ENCODE assay signal across 23 cellular contexts in genomic region chr12:1688086-1688710, GRCh38. TPM values are rescaled to one million over a fixed set of nuclear protein-coding genes. Genes with fewer than 3 reads are reported as not detected.
DNase-seq lines count a peak whose midpoint lies in the region; ATAC-seq, FAIRE-seq and TF ChIP-seq lines count a peak whose summit lies in the region.
"Had no signal": no experiment of that assay in that cellular context is flagged by ENCODE, and none has a peak within 500 bp of the region (broad histone marks: within the 10 kb centered on the region; RNA-seq: fewer than 3 reads in every experiment).

No MANE protein-coding gene starts in this region.

- peak; percentile 52 for DNase-seq in DMS53 (lab: John Stamatoyannopoulos, UW)
- no peak for DNase-seq in DMS53 treated with DMSO at 0.1 percent for 48 hours (lab: John Stamatoyannopoulos, UW; ENCODE audit: unreplicated experiment)
- DNase-seq in GM12891 (ENCODE audit: insufficient read length, low spot score) = no peak
- no peak for DNase-seq in activated T-helper 1 cell treated with anti-CD3 and anti-CD28 coated beads, Interleukin-12 subunit alpha, Interleukin-12 subunit beta, Interleukin-2, Interleukin-4 antibody, amounts not matched to agents 30 ng/mL and 10 ng/mL and 1 ng/mL, durations not matched to agents 14 hours and 24 hours and 36 hours (ENCODE audit: low spot score)
- DNase-seq in naive thymus-derived CD4-positive, alpha-beta T cell = no peak
- DNase-seq in NOMO-1 treated with dmso at 0.1 percent for 144 hours (lab: John Stamatoyannopoulos, UW; ENCODE audit: unreplicated experiment) = no peak
- DNase-seq in right lobe of liver = no peak
- DNase-seq in NCI-H1694 (lab: John Stamatoyannopoulos, UW) = no peak
- DNase-seq: activated B cell treated with CpG ODN at 0.5 μM for 24 hours; activated CD8-positive, alpha-beta memory T cell treated with anti-CD3 and anti-CD28 coated beads, Interleukin-2, amount 50 U/mL, for 48 hours; activated naive CD4-positive, alpha-beta T cell treated with Interleukin-2 at 50 U/mL for 16 hours; amniotic stem cell; colonic mucosa; DMS79 treated with DMSO at 0.1 percent for 48 hours; effector memory CD8-positive, alpha-beta T cell; H9; NCI-H1417 treated with DMSO at 0.1 percent for 48 hours; Right ventricle myocardium superior had no signal

- POLR2A ChIA-PET in naive thymus-derived CD4-positive, alpha-beta T cell (lab: Charles Lee) = interaction anchor here (1.1 to 3.3 kb wide), 4 partner anchors 11 to 26 kb away, joined by 3 to 16 read pairs (median 4); no protein-coding TSS in a partner anchor

- peaks cover 13% of the 10 kb centered on the region for H3K36me3 Mint-ChIP-seq in activated T-helper 1 cell treated with anti-CD3 and anti-CD28 coated beads, Interleukin-12 subunit alpha, Interleukin-12 subunit beta, Interleukin-2, Interleukin-4 antibody, amounts not matched to agents 30 ng/mL and 10 ng/mL and 1 ng/mL, durations not matched to agents 14 hours and 24 hours and 36 hours (ENCODE audit: low read depth)
- peaks cover 0 to 3% (median 0%) of the 10 kb centered on the region in 5 donors for H3K36me3 Mint-ChIP-seq in naive thymus-derived CD4-positive, alpha-beta T cell

- ATAC-seq in naive thymus-derived CD4-positive, alpha-beta T cell = no peak
- ATAC-seq in right lobe of liver = no peak
- ATAC-seq: effector memory CD8-positive, alpha-beta T cell; GM12878 had no signal

- WGBS in right lobe of liver (ENCODE audit: insufficient coverage, low coverage, low lambda C conversion rate, missing lambda C conversion rate) = 88% methylated on average over 3 of the region's 5 CpGs

- H3K27ac Mint-ChIP-seq in activated T-helper 1 cell treated with anti-CD3 and anti-CD28 coated beads, Interleukin-12 subunit alpha, Interleukin-12 subunit beta, Interleukin-2, Interleukin-4 antibody, amounts not matched to agents 30 ng/mL and 10 ng/mL and 1 ng/mL, durations not matched to agents 14 hours and 24 hours and 36 hours = peak overlapping the region; percentile 31
- H3K27ac Mint-ChIP-seq in naive thymus-derived CD4-positive, alpha-beta T cell = peak overlapping the region in 6 of 9 donors; percentile 17 to 80 (median 56)
- H3K27ac Mint-ChIP-seq: activated B cell treated with CpG ODN at 0.5 μM for 24 hours; effector memory CD8-positive, alpha-beta T cell; H9; neural progenitor cell had no signal

- H3K27me3 ChIP-seq in naive thymus-derived CD4-positive, alpha-beta T cell (ENCODE audit: control insufficient read depth in 2 of 2, insufficient read depth in 2 of 2, low read length in 2 of 2) = no peaks in the 10 kb centered on the region
- no peaks in the 10 kb centered on the region for H3K27me3 ChIP-seq in right lobe of liver
- H3K27me3 ChIP-seq: colonic mucosa, neural progenitor cell had no signal

- FAIRE-seq in GM12891 (lab: Jason Lieb, UNC) = peak; percentile 50
- FAIRE-seq: GM12878, islet of Langerhans had no signal

- H3K27me3 Mint-ChIP-seq in activated T-helper 1 cell treated with anti-CD3 and anti-CD28 coated beads, Interleukin-12 subunit alpha, Interleukin-12 subunit beta, Interleukin-2, Interleukin-4 antibody, amounts not matched to agents 30 ng/mL and 10 ng/mL and 1 ng/mL, durations not matched to agents 14 hours and 24 hours and 36 hours (ENCODE audit: insufficient read depth) = peaks cover 11% of the 10 kb centered on the region
- peaks cover 0 to 27% (median 0%) of the 10 kb centered on the region in 5 donors for H3K27me3 Mint-ChIP-seq in naive thymus-derived CD4-positive, alpha-beta T cell
- H3K27me3 Mint-ChIP-seq: effector memory CD8-positive, alpha-beta T cell had no signal

- no peak overlapping the region for H3K4me3 ChIP-seq in naive thymus-derived CD4-positive, alpha-beta T cell (ENCODE audit: low read length)
- no peak overlapping the region for H3K4me3 ChIP-seq in right lobe of liver
- H3K4me3 ChIP-seq: colonic mucosa, GM12878, neural progenitor cell had no signal

- CTCF ChIA-PET in naive thymus-derived CD4-positive, alpha-beta T cell (lab: Charles Lee) = interaction anchor here (0.7 to 1.5 kb wide), 5 partner anchors 19 to 103 kb away, joined by 3 to 4 read pairs (median 3); no protein-coding TSS in a partner anchor

- no peak for TF ChIP-seq POLR2A in GM12891 (IDR thresholded peaks at IDR 0.05; ENCODE audit: low read depth, low read length)
- TF ChIP-seq POLR2A in right lobe of liver (IDR thresholded peaks at IDR 0.05) = no peak

- H3K9me3 ChIP-seq in naive thymus-derived CD4-positive, alpha-beta T cell (ENCODE audit: control insufficient read depth in 2 of 3, low read length in 3 of 3) = no peaks in the 10 kb centered on the region
- no peaks in the 10 kb centered on the region for H3K9me3 ChIP-seq in right lobe of liver
- H3K9me3 ChIP-seq: colonic mucosa had no signal

- no peaks in the 10 kb centered on the region for H3K9me3 Mint-ChIP-seq in activated T-helper 1 cell treated with anti-CD3 and anti-CD28 coated beads, Interleukin-12 subunit alpha, Interleukin-12 subunit beta, Interleukin-2, Interleukin-4 antibody, amounts not matched to agents 30 ng/mL and 10 ng/mL and 1 ng/mL, durations not matched to agents 14 hours and 24 hours and 36 hours
- H3K9me3 Mint-ChIP-seq in naive thymus-derived CD4-positive, alpha-beta T cell = no peaks in the 10 kb centered on the region
- H3K9me3 Mint-ChIP-seq: activated B cell treated with CpG ODN at 0.5 μM for 24 hours; effector memory CD8-positive, alpha-beta T cell; H9; neural progenitor cell had no signal

- H3K4me1 Mint-ChIP-seq in activated T-helper 1 cell treated with anti-CD3 and anti-CD28 coated beads, Interleukin-12 subunit alpha, Interleukin-12 subunit beta, Interleukin-2, Interleukin-4 antibody, amounts not matched to agents 30 ng/mL and 10 ng/mL and 1 ng/mL, durations not matched to agents 14 hours and 24 hours and 36 hours (ENCODE audit: low read depth) = peaks cover 37% of the 10 kb centered on the region
- H3K4me1 Mint-ChIP-seq in naive thymus-derived CD4-positive, alpha-beta T cell = peaks cover 17 to 42% (median 37%) of the 10 kb centered on the region in 7 donors

- H3K27ac ChIP-seq in naive thymus-derived CD4-positive, alpha-beta T cell (ENCODE audit: low read depth, low read length) = no peak overlapping the region
- H3K27ac ChIP-seq in right lobe of liver = no peak overlapping the region
- H3K27ac ChIP-seq: 22Rv1, colonic mucosa, HL-60, neural progenitor cell had no signal

- H3K36me3 ChIP-seq in naive thymus-derived CD4-positive, alpha-beta T cell (ENCODE audit: control insufficient read depth in 2 of 3, insufficient read depth in 3 of 3, low read length in 3 of 3) = peaks cover 0 to 5% (median 0%) of the 10 kb centered on the region in 3 experiments
- no peaks in the 10 kb centered on the region for H3K36me3 ChIP-seq in right lobe of liver
- H3K36me3 ChIP-seq: colonic mucosa, neural progenitor cell had no signal

- peaks cover 7 to 9% of the 10 kb centered on the region in 2 donors for H3K4me1 ChIP-seq in naive thymus-derived CD4-positive, alpha-beta T cell (ENCODE audit: control insufficient read depth in 2 of 2, insufficient read depth in 2 of 2, low read length in 2 of 2)
- peaks cover 0 to 19% (median 3%) of the 10 kb centered on the region in 4 donors for H3K4me1 ChIP-seq in right lobe of liver
- H3K4me1 ChIP-seq: colonic mucosa had no signal

- no peak overlapping the region for H3K4me3 Mint-ChIP-seq in activated T-helper 1 cell treated with anti-CD3 and anti-CD28 coated beads, Interleukin-12 subunit alpha, Interleukin-12 subunit beta, Interleukin-2, Interleukin-4 antibody, amounts not matched to agents 30 ng/mL and 10 ng/mL and 1 ng/mL, durations not matched to agents 14 hours and 24 hours and 36 hours
- H3K4me3 Mint-ChIP-seq in naive thymus-derived CD4-positive, alpha-beta T cell = peak overlapping the region in 5 of 10 donors; percentile 7 to 71 (median 37)
- H3K4me3 Mint-ChIP-seq: activated B cell treated with CpG ODN at 0.5 μM for 24 hours; effector memory CD8-positive, alpha-beta T cell had no signal

- no peak for TF ChIP-seq CTCF in right lobe of liver (IDR thresholded peaks at IDR 0.05)

- intact Hi-C loops in activated T-helper 1 cell treated with anti-CD3 and anti-CD28 coated beads, Interleukin-12 subunit alpha, Interleukin-12 subunit beta, Interleukin-2, Interleukin-4 antibody, amounts not matched to agents 30 ng/mL and 10 ng/mL and 1 ng/mL, durations not matched to agents 14 hours and 24 hours and 36 hours (cut with micrococcal nuclease) = no loop called here
- intact Hi-C loops in naive thymus-derived CD4-positive, alpha-beta T cell (cut with micrococcal nuclease) = no loop called here
- intact Hi-C loops in right lobe of liver (cut with DNase I) = no loop called here

TF ChIP-seq in GM12891, 5 proteins besides CTCF, POLR2A, EP300 and RAD21:
- TF ChIP-seq PAX5 (IDR thresholded peaks at IDR 0.05; ENCODE audit: insufficient read depth, low read length, severe bottlenecking) (no peak), TAF1 (IDR thresholded peaks at IDR 0.05; ENCODE audit: low read depth, low read length) (no peak), SPI1 (IDR thresholded peaks at IDR 0.05; ENCODE audit: low read depth, low read length) (no peak), POLR2AphosphoS5 (IDR thresholded peaks at IDR 0.05; ENCODE audit: low read depth, low read length) (no peak), POU2F2 (IDR thresholded peaks at IDR 0.05; ENCODE audit: low read depth, low read length) (no peak)

RNA-seq across cellular contexts. Expression of gene ADIPOR2, which starts 2.7 kb away (rescaled TPM):
- polyA plus RNA-seq in GM12891 (2012; ENCODE audit: low read depth, missing spikeins) = 26.5 TPM
- total RNA-seq in activated T-helper 1 cell treated with anti-CD3 and anti-CD28 coated beads, Interleukin-12 subunit alpha, Interleukin-12 subunit beta, Interleukin-2, Interleukin-4 antibody, amounts not matched to agents 30 ng/mL and 10 ng/mL and 1 ng/mL, durations not matched to agents 14 hours and 24 hours and 36 hours = 69.4 and 75.2 TPM in 2 replicates
- total RNA-seq in naive thymus-derived CD4-positive, alpha-beta T cell = 10 to 100 TPM; 19.8 to 51.4 (median 36.4) TPM
- polyA plus RNA-seq in naive thymus-derived CD4-positive, alpha-beta T cell = 1 to 10 TPM; 2.2 to 3.3 TPM
- 100 to 1,000 TPM in 1 of 6 experiments, 10 to 100 TPM in 5; 46.5 to 108 (median 59.8) TPM for total RNA-seq in right lobe of liver

RNA-seq across cellular contexts. Expression of gene WNT5B, which starts 59.2 kb away (rescaled TPM):
- polyA plus RNA-seq in GM12891 (2012; ENCODE audit: low read depth, missing spikeins) = 6.7 TPM
- 1.1 and 2.0 TPM in 2 replicates for total RNA-seq in activated T-helper 1 cell treated with anti-CD3 and anti-CD28 coated beads, Interleukin-12 subunit alpha, Interleukin-12 subunit beta, Interleukin-2, Interleukin-4 antibody, amounts not matched to agents 30 ng/mL and 10 ng/mL and 1 ng/mL, durations not matched to agents 14 hours and 24 hours and 36 hours
- total RNA-seq in naive thymus-derived CD4-positive, alpha-beta T cell = under 1 TPM in 3 of 5 experiments, not detected in 2; 0.29 to 0.92 (median 0.37) TPM
- not detected for polyA plus RNA-seq in naive thymus-derived CD4-positive, alpha-beta T cell
- total RNA-seq in right lobe of liver = 1 to 10 TPM in 4 of 6 experiments, under 1 TPM in 2; 0.43 to 8.1 (median 1.5) TPM
